In the genomic region with DNA sequence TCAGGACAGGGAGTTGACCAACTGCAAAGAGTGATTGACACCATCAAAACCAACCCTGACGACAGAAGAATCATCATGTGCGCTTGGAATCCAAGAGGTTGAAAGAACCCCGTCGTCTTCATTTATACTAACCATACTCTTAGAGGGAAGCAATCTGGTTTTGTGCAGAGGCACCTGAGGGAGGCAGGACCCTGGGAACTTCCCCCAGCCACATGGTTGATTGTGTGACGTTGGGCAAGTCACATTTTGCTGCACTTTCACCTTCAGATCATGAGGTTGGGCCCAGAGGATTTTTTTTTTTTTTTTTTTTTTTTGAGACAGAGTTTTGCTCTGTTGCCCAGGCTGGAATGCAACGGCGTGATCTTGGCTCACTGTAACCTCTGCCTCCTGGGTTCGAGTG, we compare ENCODE assay signal across 32 cellular contexts.
"Had no signal": no experiment of that assay in that cellular context is flagged by ENCODE, and none has a peak within 500 bp of the region (broad histone marks: within the 10 kb centered on the region; RNA-seq: fewer than 3 reads in every experiment).

No MANE protein-coding gene starts in this region.

- H3K4me3 ChIP-seq: cardiac muscle cell, SK-N-MC had no signal

- DNase-seq: activated B cell treated with CpG ODN at 0.5 μM for 24 hours; activated CD4-positive, alpha-beta memory T cell treated with anti-CD3 and anti-CD28 coated beads, Interleukin-2, amount 10 ng/mL, durations not matched to agents 7 days and 5 days; activated CD4-positive, alpha-beta T cell treated with anti-CD3 and anti-CD28 coated beads for 1 hour; activated CD4-positive, alpha-beta T cell treated with anti-CD3 and anti-CD28 coated beads, Interleukin-2, amount 50 U/mL, for 1 hour; activated CD8-positive, alpha-beta memory T cell treated with anti-CD3 and anti-CD28 coated beads, Interleukin-2, amount 50 U/mL, for 48 hours; activated effector memory CD4-positive, alpha-beta T cell treated with Interleukin-2 at 50 U/mL for 16 hours; activated naive CD4-positive, alpha-beta T cell; activated T-cell treated with anti-CD3 and anti-CD28 coated beads, Interleukin-2, amount 50 U/mL, for 1 hour; amygdala; brain microvascular endothelial cell; Karpas-422; MM.1S; NCI-H1105; NCI-H1436; NCI-H1694 treated with DMSO at 0.1 percent for 48 hours; NCI-H2029 treated with DMSO at 0.1 percent for 48 hours; NCI-H345; NCI-H510A; NCI-H526 treated with DMSO at 0.1 percent for 48 hours; NCI-H82; RPMI8226; T-cell; T-helper 2 cell; T1000 had no signal

- H3K9me3 Mint-ChIP-seq: activated CD4-positive, alpha-beta memory T cell treated with anti-CD3 and anti-CD28 coated beads, Interleukin-2, amount 10 ng/mL, durations not matched to agents 7 days and 5 days; activated T-helper 1 cell treated with anti-CD3 and anti-CD28 coated beads, Interleukin-12 subunit alpha, Interleukin-12 subunit beta, Interleukin-2, Interleukin-4 antibody, amounts not matched to agents 30 ng/mL and 10 ng/mL and 1 ng/mL, durations not matched to agents 14 hours and 24 hours and 36 hours had no signal

- ATAC-seq: Panc1, Right ventricle myocardium inferior, T-cell had no signal

- H3K4me3 Mint-ChIP-seq: activated B cell treated with CpG ODN at 0.5 μM for 24 hours; activated CD4-positive, alpha-beta memory T cell treated with anti-CD3 and anti-CD28 coated beads, Interleukin-2, amount 10 ng/mL, durations not matched to agents 7 days and 5 days; activated naive CD8-positive, alpha-beta T cell; activated T-helper 1 cell treated with anti-CD3 and anti-CD28 coated beads, Interleukin-12 subunit alpha, Interleukin-12 subunit beta, Interleukin-2, Interleukin-4 antibody, amounts not matched to agents 30 ng/mL and 10 ng/mL and 1 ng/mL, durations not matched to agents 14 hours and 24 hours and 36 hours; T-cell had no signal

- H3K4me1 Mint-ChIP-seq: activated B cell treated with CpG ODN at 0.5 μM for 24 hours, T-cell had no signal

- H3K27ac Mint-ChIP-seq: activated B cell treated with CpG ODN at 0.5 μM for 24 hours; activated CD4-positive, alpha-beta memory T cell treated with anti-CD3 and anti-CD28 coated beads, Interleukin-2, amount 10 ng/mL, durations not matched to agents 7 days and 5 days; activated naive CD8-positive, alpha-beta T cell; T-cell had no signal

- FAIRE-seq: astrocyte, TTC549 had no signal

- H3K27ac ChIP-seq: brain microvascular endothelial cell, SK-N-MC had no signal

- H3K27me3 ChIP-seq: brain microvascular endothelial cell, cardiac muscle cell had no signal
